In genomic region chr2:121164042-121164441, GRCh38 we compare ENCODE assay signal across 7 cellular contexts.
"Had no signal": no experiment of that assay in that cellular context is flagged by ENCODE, and none has a peak within 500 bp of the region (broad histone marks: within the 10 kb centered on the region; RNA-seq: fewer than 3 reads in every experiment).

No MANE protein-coding gene starts in this region.

- ATAC-seq: GM23338 had no signal

- H3K4me2 ChIP-seq: GM23338 had no signal

- H3K4me3 ChIP-seq: GM23338 had no signal

- FAIRE-seq: H1, H54, HTR-8/SVneo had no signal

- H2AFZ ChIP-seq: GM23338 had no signal

- DNase-seq: H9, HCEC 1CT, KG1 had no signal
